ENCODE assay signal across 10 cellular contexts in genomic region chr9:130845901-130846381, GRCh38. TPM values are rescaled to one million over a fixed set of nuclear protein-coding genes. Genes with fewer than 3 reads are reported as not detected.
DNase-seq lines count a peak whose midpoint lies in the region; ATAC-seq, FAIRE-seq and TF ChIP-seq lines count a peak whose summit lies in the region.
"Had no signal": no experiment of that assay in that cellular context is flagged by ENCODE, and none has a peak within 500 bp of the region (broad histone marks: within the 10 kb centered on the region; RNA-seq: fewer than 3 reads in every experiment).

No MANE protein-coding gene starts in this region.

- peak overlapping the region in 1 of 2 donors; percentile 8 for H3K4me3 ChIP-seq in kidney (ENCODE audit: low read length in 2 of 2)
- H3K4me3 ChIP-seq: GM12878 had no signal

- no peak for TF ChIP-seq CTCF in chondrocyte (IDR thresholded peaks at IDR 0.05)
- TF ChIP-seq CTCF in kidney (IDR thresholded peaks at IDR 0.05; ENCODE audit: borderline replicate concordance, extremely low read depth, insufficient read depth), result no peak

- no peak for FAIRE-seq in kidney (lab: Jason Lieb, UNC)
- FAIRE-seq: GM12878 had no signal

- H3K4me1 ChIP-seq in kidney (ENCODE audit: control insufficient read depth in 1 of 2, insufficient read depth in 1 of 2, low read depth in 1 of 2, low read length in 2 of 2), result peaks cover 26 to 40% of the 10 kb centered on the region in 2 donors

- H3K27ac ChIP-seq in kidney (ENCODE audit: low read depth in 2 of 2, low read length in 2 of 2), result peak overlapping the region; percentile 90

- H3K9me3 ChIP-seq in kidney (ENCODE audit: control insufficient read depth in 1 of 2, low read length in 2 of 2), result no peaks in the 10 kb centered on the region

- H3K9ac ChIP-seq in kidney (ENCODE audit: low read length in 2 of 2), result peak overlapping the region in 1 of 2 donors; percentile 74

- no peaks in the 10 kb centered on the region for H3K36me3 Mint-ChIP-seq in chondrocyte (ENCODE audit: low read depth)
- no peaks in the 10 kb centered on the region for H3K36me3 Mint-ChIP-seq in activated T-helper 1 cell treated with anti-CD3 and anti-CD28 coated beads, Interleukin-12 subunit alpha, Interleukin-12 subunit beta, Interleukin-2, Interleukin-4 antibody, amounts not matched to agents 30 ng/mL and 10 ng/mL and 1 ng/mL, durations not matched to agents 14 hours and 24 hours and 36 hours (ENCODE audit: low read depth)
- H3K36me3 Mint-ChIP-seq: activated naive CD8-positive, alpha-beta T cell treated with anti-CD3 and anti-CD28 coated beads, Interleukin-2, amount 10 ng/mL, durations not matched to agents 7 days and 5 days had no signal

- H3K9me3 Mint-ChIP-seq in chondrocyte (ENCODE audit: low read depth), result no peaks in the 10 kb centered on the region
- H3K9me3 Mint-ChIP-seq in activated T-helper 1 cell treated with anti-CD3 and anti-CD28 coated beads, Interleukin-12 subunit alpha, Interleukin-12 subunit beta, Interleukin-2, Interleukin-4 antibody, amounts not matched to agents 30 ng/mL and 10 ng/mL and 1 ng/mL, durations not matched to agents 14 hours and 24 hours and 36 hours, result no peaks in the 10 kb centered on the region
- H3K9me3 Mint-ChIP-seq: activated naive CD8-positive, alpha-beta T cell treated with anti-CD3 and anti-CD28 coated beads, Interleukin-2, amount 10 ng/mL, durations not matched to agents 7 days and 5 days had no signal

- H3K4me1 Mint-ChIP-seq in chondrocyte (ENCODE audit: low read depth), result peaks cover 82% of the 10 kb centered on the region
- H3K4me1 Mint-ChIP-seq in activated T-helper 1 cell treated with anti-CD3 and anti-CD28 coated beads, Interleukin-12 subunit alpha, Interleukin-12 subunit beta, Interleukin-2, Interleukin-4 antibody, amounts not matched to agents 30 ng/mL and 10 ng/mL and 1 ng/mL, durations not matched to agents 14 hours and 24 hours and 36 hours (ENCODE audit: low read depth), result peaks cover 11% of the 10 kb centered on the region

- no peaks in the 10 kb centered on the region for H3K36me3 ChIP-seq in kidney (ENCODE audit: control insufficient read depth in 1 of 2, insufficient read depth in 2 of 2, low read length in 2 of 2)

- intact Hi-C loops in kidney (cut with DNase I), result no loop called here
- intact Hi-C loops in activated T-helper 1 cell treated with anti-CD3 and anti-CD28 coated beads, Interleukin-12 subunit alpha, Interleukin-12 subunit beta, Interleukin-2, Interleukin-4 antibody, amounts not matched to agents 30 ng/mL and 10 ng/mL and 1 ng/mL, durations not matched to agents 14 hours and 24 hours and 36 hours (cut with micrococcal nuclease), result no loop called here

- H3K27ac Mint-ChIP-seq in chondrocyte (ENCODE audit: unreplicated experiment), result peak overlapping the region; percentile 97
- H3K27ac Mint-ChIP-seq in activated T-helper 1 cell treated with anti-CD3 and anti-CD28 coated beads, Interleukin-12 subunit alpha, Interleukin-12 subunit beta, Interleukin-2, Interleukin-4 antibody, amounts not matched to agents 30 ng/mL and 10 ng/mL and 1 ng/mL, durations not matched to agents 14 hours and 24 hours and 36 hours, result no peak overlapping the region
- H3K27ac Mint-ChIP-seq: activated naive CD8-positive, alpha-beta T cell treated with anti-CD3 and anti-CD28 coated beads, Interleukin-2, amount 10 ng/mL, durations not matched to agents 7 days and 5 days had no signal

- ATAC-seq in HG02623 (IDR thresholded peaks at IDR 0.05; ENCODE audit: unreplicated experiment) (no peak), GM21717 (IDR thresholded peaks at IDR 0.05; ENCODE audit: unreplicated experiment) (no peak)
- ATAC-seq: GM12878 had no signal

- H3K4me3 Mint-ChIP-seq in chondrocyte (ENCODE audit: unreplicated experiment), result peak overlapping the region; percentile 61
- no peak overlapping the region for H3K4me3 Mint-ChIP-seq in activated T-helper 1 cell treated with anti-CD3 and anti-CD28 coated beads, Interleukin-12 subunit alpha, Interleukin-12 subunit beta, Interleukin-2, Interleukin-4 antibody, amounts not matched to agents 30 ng/mL and 10 ng/mL and 1 ng/mL, durations not matched to agents 14 hours and 24 hours and 36 hours
- H3K4me3 Mint-ChIP-seq: activated naive CD8-positive, alpha-beta T cell treated with anti-CD3 and anti-CD28 coated beads, Interleukin-2, amount 10 ng/mL, durations not matched to agents 7 days and 5 days had no signal

- peak; percentile 71 for DNase-seq in M059J (ENCODE audit: low read depth)
- DNase-seq in chondrocyte (ENCODE audit: low spot score), result no peak
- no peak for DNase-seq in kidney
- DNase-seq in superior temporal gyrus (ENCODE audit: extremely low spot score), result peak; percentile 72
- no peak for DNase-seq in activated T-helper 1 cell treated with anti-CD3 and anti-CD28 coated beads, Interleukin-12 subunit alpha, Interleukin-12 subunit beta, Interleukin-2, Interleukin-4 antibody, amounts not matched to agents 30 ng/mL and 10 ng/mL and 1 ng/mL, durations not matched to agents 14 hours and 24 hours and 36 hours (ENCODE audit: low spot score)
- no peak for DNase-seq in NCI-H1930 (lab: John Stamatoyannopoulos, UW)
- DNase-seq: activated naive CD8-positive, alpha-beta T cell treated with anti-CD3 and anti-CD28 coated beads, Interleukin-2, amount 10 ng/mL, durations not matched to agents 7 days and 5 days had no signal

- H3K27me3 Mint-ChIP-seq in chondrocyte (ENCODE audit: low read depth), result no peaks in the 10 kb centered on the region
- peaks cover 1% of the 10 kb centered on the region for H3K27me3 Mint-ChIP-seq in activated T-helper 1 cell treated with anti-CD3 and anti-CD28 coated beads, Interleukin-12 subunit alpha, Interleukin-12 subunit beta, Interleukin-2, Interleukin-4 antibody, amounts not matched to agents 30 ng/mL and 10 ng/mL and 1 ng/mL, durations not matched to agents 14 hours and 24 hours and 36 hours (ENCODE audit: insufficient read depth)
- H3K27me3 Mint-ChIP-seq: activated naive CD8-positive, alpha-beta T cell treated with anti-CD3 and anti-CD28 coated beads, Interleukin-2, amount 10 ng/mL, durations not matched to agents 7 days and 5 days had no signal

RNA-seq across cellular contexts. Expression of gene ABL1, which starts 10.9 kb away (rescaled TPM):
- total RNA-seq in M059J (2014; rRNA removed; shearing (Covaris generic)), result 14.4 and 33.0 TPM in 2 replicates
- total RNA-seq in chondrocyte, result 73.6 to 93.7 TPM (median 91.5 TPM) in 3 replicates
- total RNA-seq in kidney, result 63.6 TPM
- 15.0 TPM for polyA plus RNA-seq in kidney (ENCODE audit: insufficient read depth, low read depth, low replicate concordance)
- 34.2 and 36.2 TPM in 2 replicates for total RNA-seq in activated T-helper 1 cell treated with anti-CD3 and anti-CD28 coated beads, Interleukin-12 subunit alpha, Interleukin-12 subunit beta, Interleukin-2, Interleukin-4 antibody, amounts not matched to agents 30 ng/mL and 10 ng/mL and 1 ng/mL, durations not matched to agents 14 hours and 24 hours and 36 hours

RNA-seq across cellular contexts. Expression of gene QRFP, which starts 50.7 kb away (rescaled TPM):
- not detected in 2 replicates for total RNA-seq in M059J (2014; rRNA removed; shearing (Covaris generic))
- not detected in 3 replicates for total RNA-seq in chondrocyte
- total RNA-seq in kidney, result not detected
- not detected for polyA plus RNA-seq in kidney (ENCODE audit: insufficient read depth, low read depth, low replicate concordance)
- total RNA-seq in activated T-helper 1 cell treated with anti-CD3 and anti-CD28 coated beads, Interleukin-12 subunit alpha, Interleukin-12 subunit beta, Interleukin-2, Interleukin-4 antibody, amounts not matched to agents 30 ng/mL and 10 ng/mL and 1 ng/mL, durations not matched to agents 14 hours and 24 hours and 36 hours, result not detected in 2 replicates
- total RNA-seq: activated naive CD8-positive, alpha-beta T cell treated with anti-CD3 and anti-CD28 coated beads, Interleukin-2, amount 10 ng/mL, durations not matched to agents 7 days and 5 days; GM12878 had no signal
- polyA plus RNA-seq: GM12878 had no signal

Comparison
In these comparisons a context has a peak if more than half of its experiments do, and no peak if none do; other contexts are left out.
1. DNase-seq: peak in M059J (single experiment) and superior temporal gyrus (single experiment); none in chondrocyte (single experiment), kidney (single experiment), activated T-helper 1 cell treated with anti-CD3 and anti-CD28 coated beads, Interleukin-12 subunit alpha, Interleukin-12 subunit beta, Interleukin-2, Interleukin-4 antibody, amounts not matched to agents 30 ng/mL and 10 ng/mL and 1 ng/mL, durations not matched to agents 14 hours and 24 hours and 36 hours (single experiment) and NCI-H1930 (0 of 2).